In the genomic region with DNA sequence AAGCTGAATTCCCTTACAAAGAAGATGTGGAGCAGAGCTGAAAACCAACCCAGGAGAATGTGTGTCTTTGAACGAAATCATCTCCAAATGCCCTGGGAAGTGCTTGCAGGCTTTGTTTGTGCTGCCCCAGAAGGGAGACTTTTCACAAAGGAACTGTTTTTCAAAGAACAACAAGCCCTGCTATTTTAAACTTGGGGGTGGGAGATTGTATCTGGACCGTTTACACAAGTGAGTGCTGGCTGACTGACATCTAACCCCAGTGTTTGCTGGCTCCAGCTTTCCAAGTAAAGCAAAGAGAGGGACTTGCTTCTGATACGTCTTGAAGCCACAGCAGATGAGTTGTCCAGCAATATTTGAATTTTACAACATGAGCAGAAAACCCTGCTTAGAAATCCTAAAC, we compare ENCODE assay signal across 13 cellular contexts. TPM values are rescaled to one million over a fixed set of nuclear protein-coding genes. Genes with fewer than 3 reads are reported as not detected.
A peak's percentile ranks its signal among the peaks of the same experiment; 100 is the strongest.
DNase-seq lines count a peak whose midpoint lies in the region; ATAC-seq and TF ChIP-seq lines count a peak whose summit lies in the region.
"Had no signal": no experiment of that assay in that cellular context is flagged by ENCODE, and none has a peak within 500 bp of the region (broad histone marks: within the 10 kb centered on the region; RNA-seq: fewer than 3 reads in every experiment).

No MANE protein-coding gene starts in this region.

- TF ChIP-seq CTCF in astrocyte of the cerebellum (IDR thresholded peaks at IDR 0.05; ENCODE audit: low read depth, low read length, missing control alignments): no peak

- DNase-seq in GM23248 (peak; percentile 17), astrocyte of the cerebellum (ENCODE audit: low read depth) (no peak), iris pigment epithelial cell (ENCODE audit: low read depth) (peak; percentile 43), skeletal muscle cell (ENCODE audit: low read depth) (no peak), NCI-H748 (lab: John Stamatoyannopoulos, UW; ENCODE audit: unreplicated experiment) (no peak)
- no peak for DNase-seq in stimulated activated CD4-positive, alpha-beta T cell treated with anti-CD3 and anti-CD28 coated beads, Interleukin-4, amount 100 ng/mL, for 4 hours
- DNase-seq in stimulated activated CD4-positive, alpha-beta T cell treated with anti-CD3 and anti-CD28 coated beads, Interleukin-4, amount 100 ng/mL, for 24 hours: no peak
- DNase-seq: activated CD4-positive, alpha-beta memory T cell treated with anti-CD3 and anti-CD28 coated beads, Interleukin-2, amount 10 ng/mL, durations not matched to agents 7 days and 5 days; body of pancreas; foreskin melanocyte; NCI-H748 treated with DMSO at 0.1 percent for 48 hours; transverse colon had no signal

- in situ Hi-C loops in GM23248 (cut with MboI): no loop called here
- in situ Hi-C loops in astrocyte of the cerebellum (cut with HindIII; ENCODE audit: low sequenced_read_pairs): no loop called here

- H3K9me2 ChIP-seq in GM23248 (ENCODE audit: insufficient read depth): no peaks in the 10 kb centered on the region

- peaks cover 55% of the 10 kb centered on the region for H3K4me1 ChIP-seq in GM23248 (ENCODE audit: insufficient read depth)

- peak overlapping the region; percentile 77; the same call in 1 of the 2 replicates for H3K9ac ChIP-seq in GM23248

- H3F3A ChIP-seq in GM23248 (ENCODE audit: insufficient read depth): peaks cover 42% of the 10 kb centered on the region

- no peaks in the 10 kb centered on the region for H3K27me3 ChIP-seq in GM23248 (replicated peaks; ENCODE audit: insufficient read depth)

- H3K9me3 ChIP-seq in GM23248 (ENCODE audit: low read depth): no peaks in the 10 kb centered on the region
- H3K9me3 ChIP-seq: body of pancreas, transverse colon had no signal

- no peaks in the 10 kb centered on the region for H4K20me1 ChIP-seq in GM23248 (ENCODE audit: insufficient read depth)

- ATAC-seq in HG03460 (IDR thresholded peaks at IDR 0.05; ENCODE audit: unreplicated experiment): no peak
- ATAC-seq: body of pancreas had no signal

- peaks cover 56% of the 10 kb centered on the region for H3K79me2 ChIP-seq in GM23248 (ENCODE audit: insufficient read depth)

- 0 out of 2 replicates have a peak overlapping the region, but pooled peaks have one; percentile 0 for H2AFZ ChIP-seq in GM23248

- H3K36me3 ChIP-seq in GM23248 (ENCODE audit: low read depth): no peaks in the 10 kb centered on the region
- H3K36me3 ChIP-seq: transverse colon had no signal

- 38 to 41% methylated on average over 3 of the region's 3 CpGs for WGBS in GM23248 (ENCODE audit: low coverage in 1 of 2, low lambda C conversion rate in 2 of 2, missing lambda C conversion rate in 2 of 2), 2 experiments

- peak overlapping the region; percentile 98 for H3K4me2 ChIP-seq in GM23248 (ENCODE audit: unreplicated experiment)

- peak overlapping the region; percentile 83 for H3K4me3 ChIP-seq in GM23248
- peak overlapping the region; percentile 61 for H3K4me3 ChIP-seq in astrocyte of the cerebellum (ENCODE audit: low read depth, low read length)
- H3K4me3 ChIP-seq in skeletal muscle cell (ENCODE audit: low read depth, low read length): peak overlapping the region; percentile 62
- H3K4me3 ChIP-seq: body of pancreas, transverse colon had no signal

- no peak overlapping the region for H3K27ac ChIP-seq in GM23248
- H3K27ac ChIP-seq: body of pancreas had no signal

RNA-seq across cellular contexts. Expression of a gene that starts 1.6 kb away (rescaled TPM):
- total RNA-seq in GM23248 (2014; rRNA removed; shearing (Covaris generic)): 10.1 and 11.5 TPM in 2 replicates
- polyA plus RNA-seq in GM23248 (2016; fragmentation: Nextera tagmentation; extraction: Ambion mirVana): 7.8 and 8.5 TPM in 2 replicates
- total RNA-seq: activated CD4-positive, alpha-beta memory T cell treated with anti-CD3 and anti-CD28 coated beads, Interleukin-2, amount 10 ng/mL, durations not matched to agents 7 days and 5 days had no signal

RNA-seq across cellular contexts. Expression of a gene that starts 46.0 kb away (rescaled TPM):
- not detected in 2 replicates for total RNA-seq in GM23248 (2014; rRNA removed; shearing (Covaris generic))
- polyA plus RNA-seq in GM23248 (2016; fragmentation: Nextera tagmentation; extraction: Ambion mirVana): not detected in 2 replicates
- total RNA-seq: activated CD4-positive, alpha-beta memory T cell treated with anti-CD3 and anti-CD28 coated beads, Interleukin-2, amount 10 ng/mL, durations not matched to agents 7 days and 5 days; body of pancreas; transverse colon had no signal

Comparison
In these comparisons a context has a peak if more than half of its experiments do, and no peak if none do; other contexts are left out.
1. DNase-seq: peak in GM23248 (single experiment) and iris pigment epithelial cell (single experiment); none in astrocyte of the cerebellum (single experiment), skeletal muscle cell (single experiment), stimulated activated CD4-positive, alpha-beta T cell treated with anti-CD3 and anti-CD28 coated beads, Interleukin-4, amount 100 ng/mL, for 4 hours (0 of 2), NCI-H748 (single experiment) and stimulated activated CD4-positive, alpha-beta T cell treated with anti-CD3 and anti-CD28 coated beads, Interleukin-4, amount 100 ng/mL, for 24 hours (single experiment).
2. Peak in every context shown above with its lines, with median percentiles within 50 percentile points of each other: H3K4me3 ChIP-seq.